10 cellular contexts compared by ENCODE assay signal in the genomic region with DNA sequence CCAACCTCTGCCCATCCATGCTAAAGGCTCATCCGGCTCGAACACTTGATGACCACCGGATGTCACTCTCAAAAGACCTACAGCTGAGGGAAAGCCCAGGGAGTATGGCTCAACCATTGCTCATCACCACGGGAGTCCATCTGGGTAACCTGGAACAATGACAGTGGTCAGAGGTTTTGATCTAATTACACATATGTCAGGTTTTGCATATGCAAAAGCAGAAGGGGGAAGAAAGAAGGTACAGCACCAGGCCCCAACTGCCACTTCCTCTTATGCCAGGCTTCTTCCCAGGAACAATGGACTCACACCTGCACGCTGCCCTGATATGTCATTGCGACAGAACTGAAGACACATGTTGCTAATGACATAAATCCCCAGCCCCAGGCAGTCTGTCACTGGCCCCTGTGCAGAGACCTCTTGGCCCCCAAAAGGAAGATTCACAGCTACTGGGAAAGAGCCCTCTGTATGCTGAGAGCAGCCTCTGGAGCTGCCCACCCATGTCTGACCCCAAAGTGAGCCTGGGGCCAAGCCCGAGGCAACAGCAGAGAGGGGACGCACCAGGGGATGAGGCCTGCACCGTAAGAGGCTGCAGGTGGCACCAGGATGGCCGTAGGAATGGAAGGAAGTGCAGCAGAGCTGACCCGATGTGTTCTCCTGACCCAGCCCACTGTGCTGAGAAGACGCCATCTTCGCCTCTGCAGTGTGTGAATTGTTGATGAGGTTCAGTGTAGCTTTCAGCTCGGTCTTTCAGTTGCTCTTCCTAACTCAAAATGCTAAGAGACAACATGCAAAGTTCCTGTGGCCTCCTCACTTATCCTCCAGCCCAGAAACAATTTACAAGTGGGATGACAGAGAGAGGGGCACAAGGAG. TPM values are rescaled to one million over a fixed set of nuclear protein-coding genes. Genes with fewer than 3 reads are reported as not detected.
DNase-seq lines count a peak whose midpoint lies in the region; ATAC-seq and TF ChIP-seq lines count a peak whose summit lies in the region.
"Had no signal": no experiment of that assay in that cellular context is flagged by ENCODE, and none has a peak within 500 bp of the region (broad histone marks: within the 10 kb centered on the region; RNA-seq: fewer than 3 reads in every experiment).

No MANE protein-coding gene starts in this region.

- peaks cover 59% of the 10 kb centered on the region for H4K20me1 ChIP-seq in SK-N-SH (ENCODE audit: insufficient read depth)

- no peaks in the 10 kb centered on the region for H3K9me2 ChIP-seq in SK-N-SH

- peaks cover 79% of the 10 kb centered on the region for H3K79me2 ChIP-seq in SK-N-SH (ENCODE audit: insufficient read depth)

- H3K4me1 Mint-ChIP-seq in naive B cell, result peaks cover 72 to 96% (median 94%) of the 10 kb centered on the region in 3 donors

- H3K27me3 Mint-ChIP-seq in naive B cell, result no peaks in the 10 kb centered on the region

- DNase-seq in SK-N-SH, result no peak
- peak; percentile 81 for DNase-seq in naive B cell
- no peak for DNase-seq in NCI-H1048 (lab: John Stamatoyannopoulos, UW)
- DNase-seq in foreskin keratinocyte, result no peak
- no peak for DNase-seq in NCI-H446 (lab: John Stamatoyannopoulos, UW)
- no peak for DNase-seq in omental fat pad (ENCODE audit: low spot score)

- POLR2A ChIA-PET in SK-N-SH (lab: Yijun Ruan, JAX), result no interaction called here

- no peaks in the 10 kb centered on the region for H3F3A ChIP-seq in SK-N-SH (replicated peaks; ENCODE audit: insufficient read depth)

- H3K9me3 Mint-ChIP-seq in naive B cell, result peaks cover 5 to 13% (median 6%) of the 10 kb centered on the region in 7 donors

- no peak overlapping the region for H3K9ac ChIP-seq in SK-N-SH

- no peaks in the 10 kb centered on the region for H3K36me3 ChIP-seq in SK-N-SH (replicated peaks in 1 of 2; ENCODE audit: control insufficient read depth in 1 of 2, insufficient read depth in 2 of 2, low read length in 1 of 2)

- H3K4me1 ChIP-seq in SK-N-SH (ENCODE audit: control insufficient read depth in 1 of 2, insufficient read depth in 2 of 2, low read depth in 1 of 2, low read length in 1 of 2) (peaks cover 5 to 30% of the 10 kb centered on the region in 2 experiments; a peak in 2 of 4 replicates), foreskin keratinocyte (no peaks in the 10 kb centered on the region)

- H3K36me3 Mint-ChIP-seq in naive B cell, result peaks cover 7 to 17% of the 10 kb centered on the region in 2 donors

- peak overlapping the region; percentile 95 to 99 (median 97) for H3K27ac Mint-ChIP-seq in naive B cell

- TF ChIP-seq POLR2A in GM18505 (IDR thresholded peaks at IDR 0.05; ENCODE audit: borderline replicate concordance, extremely low read depth, insufficient read depth, insufficient read length), result peak; percentile 60

- H3K27ac ChIP-seq in SK-N-SH (ENCODE audit: low read depth in 2 of 2, low read length in 1 of 2) (no peak overlapping the region; a peak in 1 of 4 replicates), foreskin keratinocyte (no peak overlapping the region)

- WGBS in SK-N-SH (ENCODE audit: low lambda C conversion rate), result 75% methylated on average over 8 of the region's 14 CpGs

- H3K4me3 Mint-ChIP-seq in naive B cell, result peak overlapping the region; percentile 65 to 85 (median 82)

- no peak for TF ChIP-seq EP300 in SK-N-SH (IDR thresholded peaks at IDR 0.05; ENCODE audit: borderline replicate concordance in 1 of 2, low read depth in 1 of 2, low read length in 1 of 2)

- no peak for TF ChIP-seq CTCF in SK-N-SH (IDR thresholded peaks at IDR 0.05)
- TF ChIP-seq CTCF in foreskin keratinocyte (conservative IDR thresholded peaks at IDR 0.05), result no peak
- no peak for TF ChIP-seq CTCF in omental fat pad (IDR thresholded peaks at IDR 0.05)

- CTCF ChIA-PET in SK-N-SH (lab: Yijun Ruan, JAX), result interaction anchor here (0.6 to 2.5 kb wide), 5 partner anchors 9 to 68 kb away, joined by 3 to 8 read pairs (median 4); no protein-coding TSS in a partner anchor

- peak; percentile 45 for TF ChIP-seq RAD21 in SK-N-SH (IDR thresholded peaks at IDR 0.05; ENCODE audit: low read length)

- H3K27me3 ChIP-seq in SK-N-SH (ENCODE audit: insufficient read depth), result no peaks in the 10 kb centered on the region
- H3K27me3 ChIP-seq in foreskin keratinocyte, result no peaks in the 10 kb centered on the region

- no peak for ATAC-seq in GM18505 (IDR thresholded peaks at IDR 0.05; ENCODE audit: unreplicated experiment)
- ATAC-seq in HG02970 (IDR thresholded peaks at IDR 0.05; ENCODE audit: low FRiP score, unreplicated experiment), result peak; percentile 39
- ATAC-seq in naive B cell (ENCODE audit: low read depth in 2 of 2), result peak; percentile 69 to 70
- no peak for ATAC-seq in foreskin keratinocyte
- ATAC-seq in omental fat pad (ENCODE audit: low FRiP score), result no peak

- no peaks in the 10 kb centered on the region for H3K9me3 ChIP-seq in SK-N-SH

- H2AFZ ChIP-seq in SK-N-SH (ENCODE audit: low read depth), result no peak overlapping the region

- no peak overlapping the region for H3K4me2 ChIP-seq in SK-N-SH

- H3K4me3 ChIP-seq in SK-N-SH (ENCODE audit: low read depth in 2 of 2, low read length in 1 of 2), result no peak overlapping the region

TF ChIP-seq in SK-N-SH, 30 proteins besides CTCF, POLR2A, EP300 and RAD21:
- TF ChIP-seq, protein P1, sequence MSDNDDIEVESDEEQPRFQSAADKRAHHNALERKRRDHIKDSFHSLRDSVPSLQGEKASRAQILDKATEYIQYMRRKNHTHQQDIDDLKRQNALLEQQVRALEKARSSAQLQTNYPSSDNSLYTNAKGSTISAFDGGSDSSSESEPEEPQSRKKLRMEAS (IDR thresholded peaks at IDR 0.05; ENCODE audit: low read depth), result no peak
- TF ChIP-seq USF2 (IDR thresholded peaks at IDR 0.05; ENCODE audit: borderline replicate concordance, low read depth, low read length), result no peak
- peak; percentile 5; the same call in 1 of the 2 replicates for TF ChIP-seq SMC3 (IDR thresholded peaks at IDR 0.05; ENCODE audit: low read depth, low read length)

RNA-seq across cellular contexts. Expression of gene EPS15L1, which starts 26.3 kb away (rescaled TPM):
- 16.0 and 18.7 TPM in 2 replicates for polyA plus RNA-seq in SK-N-SH (2012; rRNA removed)
- polyA plus RNA-seq in SK-N-SH (2012; cell fraction: cytosol; rRNA removed), result 12.7 and 14.8 TPM in 2 replicates
- 31.2 and 35.4 TPM in 2 replicates for polyA plus RNA-seq in SK-N-SH (2012; cell fraction: nucleus; rRNA removed)
- 10 to 100 TPM in 5 of 6 donors, 1 to 10 TPM in 1; 9.9 to 34.7 (median 20.7) TPM for polyA plus RNA-seq in naive B cell (ENCODE audit: low read depth in 6 of 6)
- total RNA-seq in foreskin keratinocyte, result 19.5 and 19.7 TPM in 2 replicates
- 19.7 and 20.4 TPM in 2 replicates for polyA plus RNA-seq in foreskin keratinocyte
- 10 to 100 TPM; 12.9 to 37.0 (median 20.1) TPM for total RNA-seq in omental fat pad

RNA-seq across cellular contexts. Expression of gene CALR3, which starts 50.5 kb away (rescaled TPM):
- polyA plus RNA-seq in SK-N-SH (2012; rRNA removed) (not detected in 2 replicates), naive B cell (ENCODE audit: low read depth in 6 of 6) (under 1 TPM in 1 of 6 donors, not detected in 5; 0.41 TPM), foreskin keratinocyte (0.03 TPM in 1 of 2 replicates, not detected in the other)
- polyA plus RNA-seq in SK-N-SH (2012; cell fraction: cytosol; rRNA removed), result 0.01 TPM in 1 of 2 replicates, not detected in the other
- not detected in 2 replicates for polyA plus RNA-seq in SK-N-SH (2012; cell fraction: nucleus; rRNA removed)
- total RNA-seq in foreskin keratinocyte (not detected in 2 replicates), omental fat pad (not detected)
- total RNA-seq: mononuclear cell; T-helper 2 cell treated with Interferon-gamma antibody and Interleukin-4, amounts not matched to agents 100 ng/mL and 5 ng/mL, for 36 hours had no signal

RNA-seq across cellular contexts. Expression of gene C19orf44, which starts 50.7 kb away (rescaled TPM):
- polyA plus RNA-seq in SK-N-SH (2012; rRNA removed) (5.1 and 6.0 TPM in 2 replicates), naive B cell (ENCODE audit: low read depth in 6 of 6) (1 to 10 TPM in 4 of 6 donors, under 1 TPM in 1, not detected in 1; 0.74 to 4.6 (median 1.4) TPM), foreskin keratinocyte (2.7 and 3.4 TPM in 2 replicates)
- 3.7 and 4.7 TPM in 2 replicates for polyA plus RNA-seq in SK-N-SH (2012; cell fraction: cytosol; rRNA removed)
- polyA plus RNA-seq in SK-N-SH (2012; cell fraction: nucleus; rRNA removed), result 17.9 and 22.3 TPM in 2 replicates
- total RNA-seq in foreskin keratinocyte (3.6 and 3.8 TPM in 2 replicates), omental fat pad (1 to 10 TPM; 3.7 to 9.1 (median 5.6) TPM)

Comparison
In these comparisons a context has a peak if more than half of its experiments do, and no peak if none do; other contexts are left out.
1. ATAC-seq: peak in HG02970 (single experiment) and naive B cell (2 of 2); none in GM18505 (single experiment), foreskin keratinocyte (single experiment) and omental fat pad (single experiment).